Comparison of ENCODE assay signal across 8 cellular contexts in the genomic region with DNA sequence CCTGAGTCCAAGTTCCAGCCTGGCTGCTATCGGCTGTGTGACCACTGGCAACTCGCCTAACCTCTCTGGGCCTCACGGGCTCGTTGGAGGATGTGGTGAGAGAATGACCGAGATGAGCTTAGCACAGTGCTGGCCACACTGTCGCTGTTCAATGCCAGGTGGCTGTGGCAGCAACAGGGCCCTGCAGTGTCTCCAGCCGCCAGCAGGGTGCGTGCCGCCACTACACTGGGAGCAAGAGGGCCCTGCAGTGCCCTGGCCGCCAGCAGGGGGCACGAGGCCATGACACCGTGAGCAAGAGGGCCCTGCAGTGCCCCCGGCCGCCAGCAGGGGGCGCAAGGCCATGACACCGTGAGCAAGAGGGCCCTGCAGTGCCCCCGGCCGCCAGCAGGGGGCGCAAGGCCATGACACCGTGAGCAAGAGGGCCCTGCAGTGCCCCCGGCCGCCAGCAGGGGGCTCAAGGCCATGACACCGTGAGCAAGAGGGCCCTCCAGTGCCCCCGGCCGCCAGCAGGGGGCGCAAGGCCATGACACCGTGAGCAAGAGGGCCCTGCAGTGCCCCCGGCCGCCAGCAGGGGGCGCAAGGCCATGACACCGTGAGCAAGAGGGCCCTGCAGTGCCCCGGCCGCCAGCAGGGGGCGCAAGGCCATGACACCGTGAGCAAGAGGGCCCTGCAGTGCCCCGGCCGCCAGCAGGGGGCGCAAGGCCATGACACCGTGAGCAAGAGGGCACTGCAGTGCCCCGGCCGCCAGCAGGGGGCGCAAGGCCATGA.
DNase-seq lines count a peak whose midpoint lies in the region; ATAC-seq and TF ChIP-seq lines count a peak whose summit lies in the region.
"Not testable (repeated sequence)": the region's sequence is repeated elsewhere in the genome, so short reads cannot be mapped to it uniquely, and the experiment has no call there.

No MANE protein-coding gene starts in this region.

- H2BK5ac ChIP-seq in H9 (ENCODE audit: insufficient read length, low read length): not testable (repeated sequence)

- not testable (repeated sequence) for TF ChIP-seq POLR2A in erythroblast (IDR thresholded peaks at IDR 0.05; ENCODE audit: low read length)

- not testable (repeated sequence) for H3K4me2 ChIP-seq in H9 (ENCODE audit: insufficient read depth, insufficient read length, low read length)

- H3K4me1 Mint-ChIP-seq in H9; activated CD8-positive, alpha-beta memory T cell treated with anti-CD3 and anti-CD28 coated beads, Interleukin-2, amount 10 ng/mL, durations not matched to agents 7 days and 5 days: not testable (repeated sequence)

- H3K4ac ChIP-seq in H9 (ENCODE audit: low read depth, low read length): not testable (repeated sequence)

- DNase-seq in H9: not testable (repeated sequence)
- DNase-seq in NCI-H146 (lab: John Stamatoyannopoulos, UW): peak; percentile 61
- DNase-seq in activated CD8-positive, alpha-beta memory T cell treated with anti-CD3 and anti-CD28 coated beads, Interleukin-2, amount 10 ng/mL, durations not matched to agents 7 days and 5 days: peak; percentile 64
- peak; percentile 75 to 82 for DNase-seq in erythroblast (lab: John Stamatoyannopoulos, UW)
- DNase-seq in stimulated activated CD8-positive, alpha-beta memory T cell treated with anti-CD3 and anti-CD28 coated beads, Interleukin-15, amount 100 ng/mL, for 48 hours (ENCODE audit: low read depth in 2 of 2): peak; percentile 18 to 71

- ATAC-seq in GM19372 (IDR thresholded peaks at IDR 0.05; ENCODE audit: low read depth, unreplicated experiment) (peak; percentile 98), HG03159 (IDR thresholded peaks at IDR 0.05; ENCODE audit: unreplicated experiment) (peak; percentile 77)
- not testable (repeated sequence) for ATAC-seq in activated CD8-positive, alpha-beta memory T cell treated with anti-CD3 and anti-CD28 coated beads, Interleukin-2, amount 10 ng/mL, durations not matched to agents 7 days and 5 days

- H3K4me1 ChIP-seq in H9 (ENCODE audit: insufficient read depth, low read length): not testable (repeated sequence)

- peaks cover 56 to 78% of the 10 kb centered on the region in 2 experiments for H3K9me3 Mint-ChIP-seq in H9
- not testable (repeated sequence) for H3K9me3 Mint-ChIP-seq in activated CD8-positive, alpha-beta memory T cell treated with anti-CD3 and anti-CD28 coated beads, Interleukin-2, amount 10 ng/mL, durations not matched to agents 7 days and 5 days (ENCODE audit: low read depth)

- not testable (repeated sequence) for H3K79me1 ChIP-seq in H9 (ENCODE audit: insufficient read depth, low read depth, low read length, poor library complexity, severe bottlenecking)

- peak; percentile 60 for TF ChIP-seq CTCF in GM12872 (IDR thresholded peaks at IDR 0.05; ENCODE audit: insufficient read depth, low read depth, low read length)
- TF ChIP-seq CTCF in H9 (conservative IDR thresholded peaks at IDR 0.05): peak; percentile 51

- peaks cover 45% of the 10 kb centered on the region for H3K9me3 ChIP-seq in H9 (ENCODE audit: control insufficient read depth, low read depth, low read length)

- not testable (repeated sequence) for H2BK120ac ChIP-seq in H9 (ENCODE audit: low read depth, low read length, poor library complexity, severe bottlenecking)

- H4K20me1 ChIP-seq in H9 (ENCODE audit: control insufficient read depth, insufficient read depth, insufficient read length): not testable (repeated sequence)

- H2AK5ac ChIP-seq in H9 (ENCODE audit: insufficient read length, low read length): not testable (repeated sequence)

- H3K9ac ChIP-seq in H9 (ENCODE audit: extremely low read depth, insufficient read length, low read length): not testable (repeated sequence)

- not testable (repeated sequence) for H2BK12ac ChIP-seq in H9 (ENCODE audit: insufficient read length, low read depth, low read length)

- H4K5ac ChIP-seq in H9 (ENCODE audit: insufficient read length, low read depth, low read length): not testable (repeated sequence)

- not testable (repeated sequence) for H3K27me3 ChIP-seq in H9 (ENCODE audit: insufficient read depth, low read length)

- not testable (repeated sequence) for H4K91ac ChIP-seq in H9 (ENCODE audit: insufficient read length, low read depth, low read length)

- H3K27ac ChIP-seq in H9 (ENCODE audit: insufficient read length, low read depth, low read length): not testable (repeated sequence)

- not testable (repeated sequence) for H2BK15ac ChIP-seq in H9 (ENCODE audit: low read depth, low read length)

- H3K79me2 ChIP-seq in H9 (ENCODE audit: insufficient read depth, low read length): not testable (repeated sequence)

- not testable (repeated sequence) for H2BK20ac ChIP-seq in H9 (ENCODE audit: low read depth, low read length, poor library complexity, severe bottlenecking)

- not testable (repeated sequence) for H3K23me2 ChIP-seq in H9 (ENCODE audit: insufficient read length, low read depth, low read length, poor library complexity, severe bottlenecking)

- not testable (repeated sequence) for H3K27ac Mint-ChIP-seq in H9; activated CD8-positive, alpha-beta memory T cell treated with anti-CD3 and anti-CD28 coated beads, Interleukin-2, amount 10 ng/mL, durations not matched to agents 7 days and 5 days

- H3T11ph ChIP-seq in H9 (ENCODE audit: low read length): not testable (repeated sequence)

- not testable (repeated sequence) for H3K56ac ChIP-seq in H9 (ENCODE audit: insufficient read length, low read depth, low read length)

- CTCF ChIA-PET in activated CD8-positive, alpha-beta memory T cell treated with anti-CD3 and anti-CD28 coated beads, Interleukin-2, amount 10 ng/mL, durations not matched to agents 7 days and 5 days (lab: Charles Lee): not testable (repeated sequence)

- H2AFZ ChIP-seq in H9 (ENCODE audit: low read length): not testable (repeated sequence)

- H3K27me3 Mint-ChIP-seq in H9 (ENCODE audit: low read depth); activated CD8-positive, alpha-beta memory T cell treated with anti-CD3 and anti-CD28 coated beads, Interleukin-2, amount 10 ng/mL, durations not matched to agents 7 days and 5 days: not testable (repeated sequence)

- H3K4me3 Mint-ChIP-seq in H9; activated CD8-positive, alpha-beta memory T cell treated with anti-CD3 and anti-CD28 coated beads, Interleukin-2, amount 10 ng/mL, durations not matched to agents 7 days and 5 days: not testable (repeated sequence)

- peaks cover 16 to 31% (median 18%) of the 10 kb centered on the region in 3 experiments for H3K36me3 Mint-ChIP-seq in H9 (ENCODE audit: insufficient read depth in 1 of 3, low read depth in 3 of 3)
- not testable (repeated sequence) for H3K36me3 Mint-ChIP-seq in activated CD8-positive, alpha-beta memory T cell treated with anti-CD3 and anti-CD28 coated beads, Interleukin-2, amount 10 ng/mL, durations not matched to agents 7 days and 5 days

- H3K23ac ChIP-seq in H9 (ENCODE audit: insufficient read length, low read depth, low read length): not testable (repeated sequence)

- not testable (repeated sequence) for H3K18ac ChIP-seq in H9 (ENCODE audit: insufficient read length, low read depth, low read length)

- H3K14ac ChIP-seq in H9 (ENCODE audit: insufficient read depth, low read length): not testable (repeated sequence)

- not testable (repeated sequence) for H4K8ac ChIP-seq in H9 (replicated peaks; ENCODE audit: insufficient read length, low read depth, low read length)

- WGBS in H9 (ENCODE audit: extremely low coverage, insufficient read length, low lambda C conversion rate): no CpG with 5 or more reads among the region's 42 CpGs
